ENCODE assay signal across 16 cellular contexts in the genomic region with DNA sequence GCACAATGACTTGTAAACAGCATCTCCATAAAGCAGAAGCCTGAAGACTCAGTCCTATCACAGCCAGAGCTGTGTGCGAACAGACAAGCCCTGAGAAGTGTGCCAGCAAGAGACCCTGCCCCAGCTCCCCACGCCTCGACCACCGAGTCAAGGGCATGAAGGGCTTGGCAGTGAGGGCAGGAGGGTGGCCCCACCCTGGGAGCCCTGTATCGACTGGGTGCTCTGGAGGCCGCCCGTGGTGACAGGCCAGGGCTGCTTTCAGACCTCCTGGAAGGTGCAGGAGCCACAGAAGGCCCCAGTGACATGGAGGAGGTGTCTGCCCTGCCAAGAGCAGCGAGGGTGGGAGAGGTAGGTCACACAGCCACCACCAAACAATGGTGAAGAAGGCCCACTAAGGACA.
A peak's percentile ranks its signal among the peaks of the same experiment; 100 is the strongest.
DNase-seq lines count a peak whose midpoint lies in the region; ATAC-seq and TF ChIP-seq lines count a peak whose summit lies in the region.
"Had no signal": no experiment of that assay in that cellular context is flagged by ENCODE, and none has a peak within 500 bp of the region (broad histone marks: within the 10 kb centered on the region; RNA-seq: fewer than 3 reads in every experiment).

No MANE protein-coding gene starts in this region.

- H3K4me3 Mint-ChIP-seq in activated naive CD4-positive, alpha-beta T cell treated with anti-CD3 and anti-CD28 coated beads, Interleukin-2, amount 10 ng/mL, durations not matched to agents 7 days and 5 days = no peak overlapping the region
- peak overlapping the region; percentile 53 for H3K4me3 Mint-ChIP-seq in activated T-helper 17 cell treated with anti-CD3 and anti-CD28 coated beads, Interleukin-2, amount 50 U/mL, for 72 hours
- H3K4me3 Mint-ChIP-seq in glutamatergic neuron (ENCODE audit: unreplicated experiment) = peak overlapping the region; percentile 63
- H3K4me3 Mint-ChIP-seq in stimulated activated memory B cell treated with anti-CD40 and anti-IgM and Interleukin-4, amounts not matched to agents 10 μg/mL and 1 μg/mL and 100 μg/mL, for 72 hours = no peak overlapping the region

- no peaks in the 10 kb centered on the region for H3K9me3 Mint-ChIP-seq in activated naive CD4-positive, alpha-beta T cell treated with anti-CD3 and anti-CD28 coated beads, Interleukin-2, amount 10 ng/mL, durations not matched to agents 7 days and 5 days
- H3K9me3 Mint-ChIP-seq in activated T-helper 17 cell treated with anti-CD3 and anti-CD28 coated beads, Interleukin-2, amount 50 U/mL, for 72 hours = no peaks in the 10 kb centered on the region
- peaks cover 23% of the 10 kb centered on the region for H3K9me3 Mint-ChIP-seq in glutamatergic neuron (ENCODE audit: unreplicated experiment)
- peaks cover 4% of the 10 kb centered on the region for H3K9me3 Mint-ChIP-seq in stimulated activated memory B cell treated with anti-CD40 and anti-IgM and Interleukin-4, amounts not matched to agents 10 μg/mL and 1 μg/mL and 100 μg/mL, for 72 hours
- H3K9me3 Mint-ChIP-seq: activated B cell treated with CpG ODN at 0.5 μM for 24 hours had no signal

- no peak for TF ChIP-seq CTCF in glutamatergic neuron (IDR thresholded peaks at IDR 0.05; ENCODE audit: partially characterized antibody, unreplicated experiment)

- ATAC-seq in activated T-helper 17 cell treated with anti-CD3 and anti-CD28 coated beads, Interleukin-2, amount 50 U/mL, for 72 hours (replicated peaks) = no peak
- no peak for ATAC-seq in stimulated activated memory B cell treated with anti-CD40 and anti-IgM and Interleukin-4, amounts not matched to agents 10 μg/mL and 1 μg/mL and 100 μg/mL, for 72 hours
- no peak for ATAC-seq in GM21528 (IDR thresholded peaks at IDR 0.05; ENCODE audit: low FRiP score, unreplicated experiment)
- ATAC-seq in HG03342 (IDR thresholded peaks at IDR 0.05; ENCODE audit: unreplicated experiment) = no peak
- ATAC-seq: foreskin keratinocyte, left cardiac atrium had no signal

- no peak for DNase-seq in activated naive CD4-positive, alpha-beta T cell treated with anti-CD3 and anti-CD28 coated beads, Interleukin-2, amount 10 ng/mL, durations not matched to agents 7 days and 5 days
- DNase-seq in activated naive CD4-positive, alpha-beta T cell treated with Interleukin-2 at 50 U/mL for 16 hours = no peak
- DNase-seq in glutamatergic neuron = no peak
- DNase-seq in stimulated activated naive CD4-positive, alpha-beta T cell (lab: John Stamatoyannopoulos, UW) = no peak
- DNase-seq: activated B cell treated with CpG ODN at 0.5 μM for 24 hours; foreskin keratinocyte; left cardiac atrium; midbrain; NCI-H2081; NCI-H510A treated with DMSO at 0.1 percent for 48 hours; Right ventricle myocardium superior; stimulated activated CD4-positive, alpha-beta T cell treated with anti-CD3 and anti-CD28 coated beads, Interleukin-2, amount 100 ng/mL, for 24 hours had no signal

- peaks cover 62% of the 10 kb centered on the region for H3K4me1 Mint-ChIP-seq in activated naive CD4-positive, alpha-beta T cell treated with anti-CD3 and anti-CD28 coated beads, Interleukin-2, amount 10 ng/mL, durations not matched to agents 7 days and 5 days
- peaks cover 50% of the 10 kb centered on the region for H3K4me1 Mint-ChIP-seq in activated T-helper 17 cell treated with anti-CD3 and anti-CD28 coated beads, Interleukin-2, amount 50 U/mL, for 72 hours
- H3K4me1 Mint-ChIP-seq in glutamatergic neuron (ENCODE audit: low read depth, unreplicated experiment) = peaks cover 52% of the 10 kb centered on the region
- peaks cover 73% of the 10 kb centered on the region for H3K4me1 Mint-ChIP-seq in stimulated activated memory B cell treated with anti-CD40 and anti-IgM and Interleukin-4, amounts not matched to agents 10 μg/mL and 1 μg/mL and 100 μg/mL, for 72 hours

- CTCF ChIA-PET in activated naive CD4-positive, alpha-beta T cell treated with anti-CD3 and anti-CD28 coated beads, Interleukin-2, amount 10 ng/mL, durations not matched to agents 7 days and 5 days (lab: Charles Lee) = no interaction called here

- no peaks in the 10 kb centered on the region for H3K27me3 Mint-ChIP-seq in activated naive CD4-positive, alpha-beta T cell treated with anti-CD3 and anti-CD28 coated beads, Interleukin-2, amount 10 ng/mL, durations not matched to agents 7 days and 5 days
- no peaks in the 10 kb centered on the region for H3K27me3 Mint-ChIP-seq in activated T-helper 17 cell treated with anti-CD3 and anti-CD28 coated beads, Interleukin-2, amount 50 U/mL, for 72 hours
- peaks cover 41% of the 10 kb centered on the region for H3K27me3 Mint-ChIP-seq in glutamatergic neuron (ENCODE audit: unreplicated experiment)
- no peaks in the 10 kb centered on the region for H3K27me3 Mint-ChIP-seq in stimulated activated memory B cell treated with anti-CD40 and anti-IgM and Interleukin-4, amounts not matched to agents 10 μg/mL and 1 μg/mL and 100 μg/mL, for 72 hours
- H3K27me3 Mint-ChIP-seq: activated B cell treated with CpG ODN at 0.5 μM for 24 hours had no signal

- H3K36me3 Mint-ChIP-seq in activated naive CD4-positive, alpha-beta T cell treated with anti-CD3 and anti-CD28 coated beads, Interleukin-2, amount 10 ng/mL, durations not matched to agents 7 days and 5 days = peaks cover 25% of the 10 kb centered on the region
- H3K36me3 Mint-ChIP-seq in activated T-helper 17 cell treated with anti-CD3 and anti-CD28 coated beads, Interleukin-2, amount 50 U/mL, for 72 hours (ENCODE audit: low read depth) = peaks cover 33% of the 10 kb centered on the region
- peaks cover 8% of the 10 kb centered on the region for H3K36me3 Mint-ChIP-seq in glutamatergic neuron (ENCODE audit: unreplicated experiment)
- peaks cover 24% of the 10 kb centered on the region for H3K36me3 Mint-ChIP-seq in stimulated activated memory B cell treated with anti-CD40 and anti-IgM and Interleukin-4, amounts not matched to agents 10 μg/mL and 1 μg/mL and 100 μg/mL, for 72 hours

- peak overlapping the region; percentile 19 for H3K27ac Mint-ChIP-seq in activated naive CD4-positive, alpha-beta T cell treated with anti-CD3 and anti-CD28 coated beads, Interleukin-2, amount 10 ng/mL, durations not matched to agents 7 days and 5 days
- peak overlapping the region; percentile 74 for H3K27ac Mint-ChIP-seq in activated T-helper 17 cell treated with anti-CD3 and anti-CD28 coated beads, Interleukin-2, amount 50 U/mL, for 72 hours
- peak overlapping the region; percentile 33 for H3K27ac Mint-ChIP-seq in glutamatergic neuron (ENCODE audit: unreplicated experiment)
- H3K27ac Mint-ChIP-seq in stimulated activated memory B cell treated with anti-CD40 and anti-IgM and Interleukin-4, amounts not matched to agents 10 μg/mL and 1 μg/mL and 100 μg/mL, for 72 hours = peak overlapping the region; percentile 27
- H3K27ac Mint-ChIP-seq: activated B cell treated with CpG ODN at 0.5 μM for 24 hours had no signal

Comparison
In these comparisons a context has a peak if more than half of its experiments do, and no peak if none do; other contexts are left out.
1. H3K27ac Mint-ChIP-seq: peak in every context shown above with its lines; median percentile 74 in activated T-helper 17 cell treated with anti-CD3 and anti-CD28 coated beads, Interleukin-2, amount 50 U/mL, for 72 hours; 33 in glutamatergic neuron; 27 in stimulated activated memory B cell treated with anti-CD40 and anti-IgM and Interleukin-4, amounts not matched to agents 10 μg/mL and 1 μg/mL and 100 μg/mL, for 72 hours; 19 in activated naive CD4-positive, alpha-beta T cell treated with anti-CD3 and anti-CD28 coated beads, Interleukin-2, amount 10 ng/mL, durations not matched to agents 7 days and 5 days.
2. H3K4me3 Mint-ChIP-seq: peak in activated T-helper 17 cell treated with anti-CD3 and anti-CD28 coated beads, Interleukin-2, amount 50 U/mL, for 72 hours (single experiment) and glutamatergic neuron (single experiment); none in activated naive CD4-positive, alpha-beta T cell treated with anti-CD3 and anti-CD28 coated beads, Interleukin-2, amount 10 ng/mL, durations not matched to agents 7 days and 5 days (single experiment) and stimulated activated memory B cell treated with anti-CD40 and anti-IgM and Interleukin-4, amounts not matched to agents 10 μg/mL and 1 μg/mL and 100 μg/mL, for 72 hours (single experiment).